Comparison of ENCODE assay signal across 2 cellular contexts in genomic region chr12:107681455-107681835, GRCh38.
TF ChIP-seq lines count a peak whose summit lies in the region.

No MANE protein-coding gene starts in this region.

TF ChIP-seq in GM23338, 12 proteins besides CTCF, POLR2A, EP300 and RAD21 (continued from another document):
- TF ChIP-seq ZNF462 (CRISPR knock-in tag; IDR thresholded peaks at IDR 0.05) (no peak), ZNF114 (CRISPR knock-in tag; IDR thresholded peaks at IDR 0.05) (no peak), REST (IDR thresholded peaks at IDR 0.05; ENCODE audit: unreplicated experiment) (no peak), EZH2phosphoT487 (IDR thresholded peaks at IDR 0.05; ENCODE audit: unreplicated experiment) (no peak), ZNF331 (CRISPR knock-in tag; IDR thresholded peaks at IDR 0.05; ENCODE audit: low read depth) (no peak)
TF ChIP-seq in GM23338: peak in this region for 0.

TF ChIP-seq in K562, 482 proteins besides CTCF, POLR2A, EP300 and RAD21:
- TF ChIP-seq ATF3 (IDR thresholded peaks at IDR 0.05) (peak; percentile 53), ATF3 (CRISPR knock-in tag; conservative IDR thresholded peaks at IDR 0.05) (no peak), CEBPB (tag; IDR thresholded peaks at IDR 0.05) (peak; percentile 41; the same call in 1 of the 2 replicates), ETV6 (IDR thresholded peaks at IDR 0.05; ENCODE audit: borderline replicate concordance in 1 of 2, low read depth in 2 of 2, low read length in 1 of 2) (no peak), ETV6 (CRISPR knock-in tag; IDR thresholded peaks at IDR 0.05; ENCODE audit: borderline replicate concordance) (no peak), PRMT5 (CRISPR knock-in tag; IDR thresholded peaks at IDR 0.05) (no peak)
